ENCODE assay signal across 1 cellular context in genomic region chr1:27346991-27347627, GRCh38.
TF ChIP-seq lines count a peak whose summit lies in the region.

No MANE protein-coding gene starts in this region.

TF ChIP-seq in endothelial cell of umbilical vein, 7 proteins besides CTCF, POLR2A, EP300 and RAD21:
- no peak for TF ChIP-seq JUN (IDR thresholded peaks at IDR 0.05; ENCODE audit: borderline replicate concordance, insufficient read depth, insufficient read length, low read depth)
- no peak for TF ChIP-seq FOS (IDR thresholded peaks at IDR 0.05; ENCODE audit: borderline replicate concordance, insufficient read depth, low read length)
- no peak for TF ChIP-seq EZH2 (IDR thresholded peaks at IDR 0.05; ENCODE audit: borderline replicate concordance, low read depth, low read length, severe bottlenecking)
- no peak for TF ChIP-seq MAX (IDR thresholded peaks at IDR 0.05; ENCODE audit: insufficient read depth, insufficient read length)
- no peak for TF ChIP-seq POLR2AphosphoS5 (IDR thresholded peaks at IDR 0.05; ENCODE audit: insufficient read depth, low read depth, low read length)
